ENCODE assay signal across 30 cellular contexts in genomic region chr3:164113406-164114332, GRCh38.
DNase-seq lines count a peak whose midpoint lies in the region; ATAC-seq, FAIRE-seq and TF ChIP-seq lines count a peak whose summit lies in the region.
"Had no signal": no experiment of that assay in that cellular context is flagged by ENCODE, and none has a peak within 500 bp of the region (broad histone marks: within the 10 kb centered on the region; RNA-seq: fewer than 3 reads in every experiment).

No MANE protein-coding gene starts in this region.

- ATAC-seq in GM23338 (no peak), HG02623 (IDR thresholded peaks at IDR 0.05; ENCODE audit: unreplicated experiment) (no peak), GM21515 (IDR thresholded peaks at IDR 0.05; ENCODE audit: unreplicated experiment) (no peak)
- no peak for ATAC-seq in CD4-positive, alpha-beta T cell (ENCODE audit: poor library complexity)
- ATAC-seq: A549 had no signal

- H3K27me3 ChIP-seq in GM23338 (ENCODE audit: insufficient read depth), result no peaks in the 10 kb centered on the region
- H3K27me3 ChIP-seq in CD4-positive, alpha-beta T cell (ENCODE audit: control insufficient read depth, insufficient read depth, low read length), result no peaks in the 10 kb centered on the region
- H3K27me3 ChIP-seq: BLaER1 treated with 17β-estradiol and CSF1 and Interleukin-3, amounts not matched to agents 10 nM and 100 nM had no signal

- no peaks in the 10 kb centered on the region for H3K4me1 ChIP-seq in GM23338 (ENCODE audit: insufficient read depth)
- no peaks in the 10 kb centered on the region for H3K4me1 ChIP-seq in kidney (ENCODE audit: control insufficient read depth in 1 of 2, insufficient read depth in 1 of 2, low read depth in 1 of 2, low read length in 2 of 2)
- H3K4me1 ChIP-seq: A549; BLaER1 treated with 17β-estradiol and CSF1 and Interleukin-3, amounts not matched to agents 10 nM and 100 nM; HAP-1 had no signal

- no peak for FAIRE-seq in kidney (lab: Jason Lieb, UNC)
- FAIRE-seq: A549, G401.6 had no signal

- H3K79me2 ChIP-seq in GM23338 (replicated peaks; ENCODE audit: insufficient read depth), result no peaks in the 10 kb centered on the region

- H2AFZ ChIP-seq in GM23338, result 0 out of 2 replicates have a peak overlapping the region, but pooled peaks have one; percentile 41
- H2AFZ ChIP-seq: PC-9 had no signal

- no peaks in the 10 kb centered on the region for H4K20me1 ChIP-seq in GM23338 (replicated peaks; ENCODE audit: insufficient read depth)
- H4K20me1 ChIP-seq: BLaER1 treated with 17β-estradiol and CSF1 and Interleukin-3, amounts not matched to agents 10 nM and 100 nM had no signal

- intact Hi-C loops in kidney (cut with DNase I), result no loop called here
- intact Hi-C loops in CD4-positive, alpha-beta T cell (cut with DNase I, micrococcal nuclease), result no loop called here

- POLR2A ChIA-PET in CD4-positive, alpha-beta T cell (lab: Charles Lee), result no interaction called here

- H3K4me3 ChIP-seq in GM23338, result no peak overlapping the region
- H3K4me3 ChIP-seq in kidney (ENCODE audit: low read length in 2 of 2), result no peak overlapping the region
- H3K4me3 ChIP-seq: A549; BLaER1 treated with 17β-estradiol and CSF1 and Interleukin-3, amounts not matched to agents 10 nM and 100 nM; HAP-1; PC-9 had no signal

- H3F3A ChIP-seq in GM23338 (replicated peaks; ENCODE audit: low read depth), result no peaks in the 10 kb centered on the region

- TF ChIP-seq CTCF in GM23338 (conservative IDR thresholded peaks at IDR 0.05; ENCODE audit: low read depth in 2 of 2) (no peak), kidney (IDR thresholded peaks at IDR 0.05; ENCODE audit: borderline replicate concordance, extremely low read depth, insufficient read depth) (no peak)
- no peak for TF ChIP-seq CTCF in CD4-positive, alpha-beta T cell (IDR thresholded peaks at IDR 0.05)

- no peak overlapping the region for H3K4me3 Mint-ChIP-seq in GM23338
- H3K4me3 Mint-ChIP-seq in CD4-positive, alpha-beta T cell, result no peak overlapping the region
- H3K4me3 Mint-ChIP-seq: CD4-positive, alpha-beta memory T cell; HFFc6; IgD-negative memory B cell had no signal

- H3K4me2 ChIP-seq in GM23338, result no peak overlapping the region
- H3K4me2 ChIP-seq: A549; BLaER1 treated with 17β-estradiol and CSF1 and Interleukin-3, amounts not matched to agents 10 nM and 100 nM; KMS-11; PC-9; SK-N-SH had no signal

- peaks cover 20% of the 10 kb centered on the region for H3K9me3 Mint-ChIP-seq in GM23338
- H3K9me3 Mint-ChIP-seq in CD4-positive, alpha-beta T cell, result peaks cover 11% of the 10 kb centered on the region

- H3K27ac ChIP-seq in GM23338 (ENCODE audit: low read depth), result no peak overlapping the region
- no peak overlapping the region for H3K27ac ChIP-seq in kidney (ENCODE audit: low read depth in 2 of 2, low read length in 2 of 2)
- H3K27ac ChIP-seq in CD4-positive, alpha-beta T cell (ENCODE audit: low read depth, low read length), result no peak overlapping the region
- H3K27ac ChIP-seq: A549; BLaER1 treated with 17β-estradiol and CSF1 and Interleukin-3, amounts not matched to agents 10 nM and 100 nM; KMS-11; PC-9 had no signal

- no peak overlapping the region for H3K27ac Mint-ChIP-seq in GM23338
- no peak overlapping the region for H3K27ac Mint-ChIP-seq in CD4-positive, alpha-beta T cell
- H3K27ac Mint-ChIP-seq: CD4-positive, alpha-beta memory T cell; HFFc6; IgD-negative memory B cell had no signal

- H3K36me3 Mint-ChIP-seq in GM23338 (ENCODE audit: low read depth), result peaks cover 14% of the 10 kb centered on the region
- H3K36me3 Mint-ChIP-seq in CD4-positive, alpha-beta T cell (ENCODE audit: low read depth), result no peaks in the 10 kb centered on the region
- H3K36me3 Mint-ChIP-seq: CD4-positive, alpha-beta memory T cell; IgD-negative memory B cell had no signal

- no peaks in the 10 kb centered on the region for H3K9me3 ChIP-seq in kidney (ENCODE audit: control insufficient read depth in 1 of 2, low read length in 2 of 2)
- no peaks in the 10 kb centered on the region for H3K9me3 ChIP-seq in CD4-positive, alpha-beta T cell (ENCODE audit: control insufficient read depth, low read length)
- H3K9me3 ChIP-seq: A549, HAP-1 had no signal

- DNase-seq in GM23338 (ENCODE audit: low spot score) (no peak), NCI-H2171 (lab: John Stamatoyannopoulos, UW) (peak; percentile 10), SHP77 treated with DMSO at 0.1 percent for 48 hours (lab: John Stamatoyannopoulos, UW) (peak; percentile 54), kidney (peak; percentile 51), HPDE6-E6E7 (ENCODE audit: extremely low spot score) (no peak)
- no peak for DNase-seq in CD4-positive, alpha-beta T cell
- DNase-seq: AML-193; CD4-positive, alpha-beta memory T cell; COR-L47; DMS53; GOT3; HFFc6; NCI-H1092; NCI-H1417 treated with DMSO at 0.1 percent for 48 hours; NCI-H187 treated with DMSO at 0.1 percent for 48 hours; NCI-H2107; NCI-H226; NCI-H510A treated with DMSO at 0.1 percent for 48 hours; NCI-H82; PC-9; Right ventricle myocardium superior; SK-N-SH had no signal

- no peaks in the 10 kb centered on the region for H3K4me1 Mint-ChIP-seq in GM23338
- H3K4me1 Mint-ChIP-seq in CD4-positive, alpha-beta T cell (ENCODE audit: low read depth), result no peaks in the 10 kb centered on the region
- H3K4me1 Mint-ChIP-seq: CD4-positive, alpha-beta memory T cell; IgD-negative memory B cell had no signal

- H3K27me3 Mint-ChIP-seq in GM23338 (ENCODE audit: insufficient read depth, low read depth, poor library complexity), result no peaks in the 10 kb centered on the region
- no peaks in the 10 kb centered on the region for H3K27me3 Mint-ChIP-seq in CD4-positive, alpha-beta T cell
- H3K27me3 Mint-ChIP-seq: CD4-positive, alpha-beta memory T cell; IgD-negative memory B cell had no signal

- H3K36me3 ChIP-seq in GM23338 (ENCODE audit: insufficient read depth) (no peaks in the 10 kb centered on the region), kidney (ENCODE audit: control insufficient read depth in 1 of 2, insufficient read depth in 2 of 2, low read length in 2 of 2) (no peaks in the 10 kb centered on the region)
- H3K36me3 ChIP-seq: BLaER1 treated with 17β-estradiol and CSF1 and Interleukin-3, amounts not matched to agents 10 nM and 100 nM; HAP-1 had no signal

- CTCF ChIA-PET in CD4-positive, alpha-beta T cell (lab: Charles Lee), result no interaction called here

- 0 out of 2 replicates have a peak, but pooled peaks cover 6% of the 10 kb centered on the region for H3K9me2 ChIP-seq in GM23338 (ENCODE audit: insufficient read depth)
- H3K9me2 ChIP-seq: SK-N-SH had no signal

- H3K9ac ChIP-seq in kidney (ENCODE audit: low read length in 2 of 2), result no peak overlapping the region
- H3K9ac ChIP-seq: BLaER1 treated with 17β-estradiol and CSF1 and Interleukin-3, amounts not matched to agents 10 nM and 100 nM; KMS-11; SK-N-SH had no signal

TF ChIP-seq in GM23338, 12 proteins besides CTCF, POLR2A, EP300 and RAD21 (continues in another document):
- TF ChIP-seq STAT1 (IDR thresholded peaks at IDR 0.05; ENCODE audit: unreplicated experiment) (no peak), EZH2phosphoT487 (IDR thresholded peaks at IDR 0.05; ENCODE audit: unreplicated experiment) (no peak), NANOG (IDR thresholded peaks at IDR 0.05; ENCODE audit: borderline replicate concordance) (no peak), REST (IDR thresholded peaks at IDR 0.05; ENCODE audit: unreplicated experiment) (no peak), ETS1 (IDR thresholded peaks at IDR 0.05) (no peak)

Comparison
In these comparisons a context has a peak if more than half of its experiments do, and no peak if none do; other contexts are left out.
1. DNase-seq: peak in NCI-H2171 (single experiment), SHP77 treated with DMSO at 0.1 percent for 48 hours (single experiment) and kidney (single experiment); none in GM23338 (single experiment), CD4-positive, alpha-beta T cell (0 of 10) and HPDE6-E6E7 (single experiment).